In the genomic region with DNA sequence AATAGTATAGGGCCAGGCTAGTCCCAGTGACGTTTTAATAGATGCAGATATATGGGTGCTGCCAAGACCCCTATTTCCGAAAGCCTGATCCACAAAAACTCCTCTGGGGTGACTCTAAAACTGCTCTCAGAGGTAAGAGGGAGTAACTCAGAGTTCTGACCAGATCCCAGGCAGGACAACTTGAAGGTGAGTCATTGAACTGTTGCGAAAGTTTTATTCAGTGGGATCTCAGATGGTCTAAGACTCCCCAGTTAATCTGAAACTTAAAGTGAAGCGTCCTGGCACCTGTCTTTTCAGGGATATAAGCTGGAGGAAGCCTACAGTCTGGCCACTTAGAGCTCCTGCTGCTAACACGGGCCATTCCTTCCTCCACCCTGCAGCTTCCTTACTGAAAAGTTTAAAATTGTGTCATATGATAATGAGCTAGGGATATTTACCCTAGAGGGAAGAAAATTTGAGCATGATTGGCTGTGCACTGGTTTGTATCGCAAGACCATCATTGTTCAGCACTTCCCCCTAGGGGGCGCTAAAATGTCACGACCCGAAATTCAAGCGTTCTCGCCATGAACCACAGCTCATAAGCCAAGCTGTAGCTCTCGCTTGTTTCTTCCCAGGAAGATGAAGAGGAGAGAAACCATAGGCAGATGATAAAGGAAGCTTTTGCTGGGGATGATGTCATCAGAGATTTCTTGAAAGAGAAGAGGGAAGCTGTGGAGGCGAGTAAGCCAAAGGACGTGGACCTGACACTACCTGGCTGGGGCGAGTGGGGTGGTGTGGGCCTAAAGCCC, we compare ENCODE assay signal across 8 cellular contexts. TPM values are rescaled to one million over a fixed set of nuclear protein-coding genes. Genes with fewer than 3 reads are reported as not detected.
DNase-seq lines count a peak whose midpoint lies in the region; ATAC-seq and TF ChIP-seq lines count a peak whose summit lies in the region.

No MANE protein-coding gene starts in this region.

- no peak overlapping the region for H3K4me3 ChIP-seq in SJCRH30
- no peak overlapping the region for H3K4me3 ChIP-seq in aorta (ENCODE audit: low read length in 2 of 2)

- peak; percentile 83 for ATAC-seq in aorta (ENCODE audit: low FRiP score)

- 29 to 36% methylated on average over 13 to 15 of the region's 15 CpGs for WGBS in aorta, 2 donors

- H3K4me1 ChIP-seq in SJCRH30 (no peaks in the 10 kb centered on the region), aorta (ENCODE audit: control insufficient read depth in 1 of 2, insufficient read depth in 2 of 2, low read length in 2 of 2) (no peaks in the 10 kb centered on the region)

- intact Hi-C loops in aorta (cut with DNase I) = loop anchor here (2.0 to 5.0 kb wide), 2 partner anchors 103 to 132 kb away; no protein-coding TSS in a partner anchor

- peaks cover 6% of the 10 kb centered on the region for H3K36me3 ChIP-seq in SJCRH30
- H3K36me3 ChIP-seq in aorta (ENCODE audit: control insufficient read depth in 1 of 2, insufficient read depth in 2 of 2, low read length in 1 of 2) = no peaks in the 10 kb centered on the region

- H3K27me3 ChIP-seq in SJCRH30 (no peaks in the 10 kb centered on the region), aorta (ENCODE audit: control insufficient read depth in 1 of 2, insufficient read depth in 2 of 2, low read length in 1 of 2) (no peaks in the 10 kb centered on the region)

- no peaks in the 10 kb centered on the region for H3K9me3 ChIP-seq in SJCRH30 (replicated peaks)
- no peaks in the 10 kb centered on the region for H3K9me3 ChIP-seq in aorta (ENCODE audit: control insufficient read depth, low read length)

- DNase-seq in NCI-H2029 (lab: John Stamatoyannopoulos, UW) (peak; percentile 28), NCI-H2029 treated with DMSO at 0.1 percent for 48 hours (lab: John Stamatoyannopoulos, UW) (no peak), SJCRH30 (peak; percentile 58 to 75), glomerular visceral epithelial cell (ENCODE audit: extremely low spot score) (peak; percentile 62), pons (ENCODE audit: low spot score) (peak; percentile 74), aorta (peak; percentile 75 to 80)
- DNase-seq in activated naive CD4-positive, alpha-beta T cell (lab: John Stamatoyannopoulos, UW) = peak; percentile 1 to 51 (median 30)

- peak; percentile 76 for TF ChIP-seq RAD21 in Ishikawa (IDR thresholded peaks at IDR 0.05; ENCODE audit: low read depth)

- no peak overlapping the region for H3K27ac ChIP-seq in SJCRH30
- no peak overlapping the region for H3K27ac ChIP-seq in aorta (ENCODE audit: low read depth in 1 of 2, low read length in 2 of 2)

- no peak for TF ChIP-seq EP300 in Ishikawa (IDR thresholded peaks at IDR 0.05; ENCODE audit: borderline replicate concordance)

TF ChIP-seq in Ishikawa, 13 proteins besides CTCF, POLR2A, EP300 and RAD21:
- TF ChIP-seq, protein P1, sequence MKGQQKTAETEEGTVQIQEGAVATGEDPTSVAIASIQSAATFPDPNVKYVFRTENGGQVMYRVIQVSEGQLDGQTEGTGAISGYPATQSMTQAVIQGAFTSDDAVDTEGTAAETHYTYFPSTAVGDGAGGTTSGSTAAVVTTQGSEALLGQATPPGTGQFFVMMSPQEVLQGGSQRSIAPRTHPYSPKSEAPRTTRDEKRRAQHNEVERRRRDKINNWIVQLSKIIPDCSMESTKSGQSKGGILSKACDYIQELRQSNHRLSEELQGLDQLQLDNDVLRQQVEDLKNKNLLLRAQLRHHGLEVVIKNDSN (IDR thresholded peaks at IDR 0.05) = no peak
- TF ChIP-seq FOXM1 (IDR thresholded peaks at IDR 0.05; ENCODE audit: borderline replicate concordance, low read depth) = no peak
- TF ChIP-seq ZBTB7A (IDR thresholded peaks at IDR 0.05; ENCODE audit: low read depth) = no peak
- TF ChIP-seq, protein P2, sequence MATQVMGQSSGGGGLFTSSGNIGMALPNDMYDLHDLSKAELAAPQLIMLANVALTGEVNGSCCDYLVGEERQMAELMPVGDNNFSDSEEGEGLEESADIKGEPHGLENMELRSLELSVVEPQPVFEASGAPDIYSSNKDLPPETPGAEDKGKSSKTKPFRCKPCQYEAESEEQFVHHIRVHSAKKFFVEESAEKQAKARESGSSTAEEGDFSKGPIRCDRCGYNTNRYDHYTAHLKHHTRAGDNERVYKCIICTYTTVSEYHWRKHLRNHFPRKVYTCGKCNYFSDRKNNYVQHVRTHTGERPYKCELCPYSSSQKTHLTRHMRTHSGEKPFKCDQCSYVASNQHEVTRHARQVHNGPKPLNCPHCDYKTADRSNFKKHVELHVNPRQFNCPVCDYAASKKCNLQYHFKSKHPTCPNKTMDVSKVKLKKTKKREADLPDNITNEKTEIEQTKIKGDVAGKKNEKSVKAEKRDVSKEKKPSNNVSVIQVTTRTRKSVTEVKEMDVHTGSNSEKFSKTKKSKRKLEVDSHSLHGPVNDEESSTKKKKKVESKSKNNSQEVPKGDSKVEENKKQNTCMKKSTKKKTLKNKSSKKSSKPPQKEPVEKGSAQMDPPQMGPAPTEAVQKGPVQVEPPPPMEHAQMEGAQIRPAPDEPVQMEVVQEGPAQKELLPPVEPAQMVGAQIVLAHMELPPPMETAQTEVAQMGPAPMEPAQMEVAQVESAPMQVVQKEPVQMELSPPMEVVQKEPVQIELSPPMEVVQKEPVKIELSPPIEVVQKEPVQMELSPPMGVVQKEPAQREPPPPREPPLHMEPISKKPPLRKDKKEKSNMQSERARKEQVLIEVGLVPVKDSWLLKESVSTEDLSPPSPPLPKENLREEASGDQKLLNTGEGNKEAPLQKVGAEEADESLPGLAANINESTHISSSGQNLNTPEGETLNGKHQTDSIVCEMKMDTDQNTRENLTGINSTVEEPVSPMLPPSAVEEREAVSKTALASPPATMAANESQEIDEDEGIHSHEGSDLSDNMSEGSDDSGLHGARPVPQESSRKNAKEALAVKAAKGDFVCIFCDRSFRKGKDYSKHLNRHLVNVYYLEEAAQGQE (IDR thresholded peaks at IDR 0.05; ENCODE audit: low read depth) = no peak
- no peak for TF ChIP-seq NFIC (IDR thresholded peaks at IDR 0.05)
- TF ChIP-seq TAF1 (IDR thresholded peaks at IDR 0.05; ENCODE audit: low read depth) = no peak

RNA-seq across cellular contexts. Expression of a gene that starts 19.5 kb away (rescaled TPM):
- 43.6 and 43.9 TPM in 2 replicates for total RNA-seq in SJCRH30 (2014; rRNA removed; shearing (Covaris generic))
- 10 to 100 TPM; 12.6 to 13.6 TPM for total RNA-seq in aorta
- polyA plus RNA-seq in aorta = 10 to 100 TPM in 1 of 2 donors, 1 to 10 TPM in 1; 8.1 to 12.1 TPM

RNA-seq across cellular contexts. Expression of a gene that starts 56.9 kb away (rescaled TPM):
- total RNA-seq in SJCRH30 (2014; rRNA removed; shearing (Covaris generic)) = 5.1 and 5.6 TPM in 2 replicates
- 10 to 100 TPM; 22.1 to 26.9 TPM for total RNA-seq in aorta
- 1 to 10 TPM; 2.6 to 4.4 TPM for polyA plus RNA-seq in aorta
